Comparison of ENCODE assay signal across 8 cellular contexts in genomic region chr1:32540589-32540988, GRCh38. TPM values are rescaled to one million over a fixed set of nuclear protein-coding genes. Genes with fewer than 3 reads are reported as not detected.
DNase-seq lines count a peak whose midpoint lies in the region; ATAC-seq and TF ChIP-seq lines count a peak whose summit lies in the region.

No MANE protein-coding gene starts in this region.

- ATAC-seq in activated T-helper 17 cell treated with anti-CD3 and anti-CD28 coated beads, Interleukin-2, amount 50 U/mL, for 72 hours (replicated peaks), result no peak
- ATAC-seq in HG03460 (IDR thresholded peaks at IDR 0.05; ENCODE audit: unreplicated experiment) (no peak), foreskin keratinocyte (no peak)

- TF ChIP-seq POLR2A in spleen (IDR thresholded peaks at IDR 0.05), result no peak

- no peak overlapping the region for H3K27ac Mint-ChIP-seq in activated T-helper 17 cell treated with anti-CD3 and anti-CD28 coated beads, Interleukin-2, amount 50 U/mL, for 72 hours

- H3K4me3 ChIP-seq in BLaER1 treated with 17β-estradiol and CSF1 and Interleukin-3, amounts not matched to agents 10 nM and 100 nM, result peak overlapping the region in 5 of 10 experiments; percentile 64 to 71 (median 70); a peak in 6 of 20 replicates
- H3K4me3 ChIP-seq in mesendoderm (ENCODE audit: low read length), result peak overlapping the region; percentile 90
- peak overlapping the region in 3 of 8 donors; percentile 50 to 77 (median 56) for H3K4me3 ChIP-seq in spleen

- no peak overlapping the region for H2BK5ac ChIP-seq in mesendoderm (ENCODE audit: low read length)

- H4K8ac ChIP-seq in mesendoderm (ENCODE audit: low read depth, low read length), result no peak overlapping the region

- no CpG with 5 or more reads among the region's 2 CpGs for WGBS in mesendoderm (ENCODE audit: extremely low coverage, insufficient coverage, low lambda C conversion rate)
- 53 to 71% (median 66%) methylated on average over 2 of the region's 2 CpGs for WGBS in spleen, 5 donors

- H2BK15ac ChIP-seq in mesendoderm (replicated peaks; ENCODE audit: low read depth), result no peak overlapping the region

- TF ChIP-seq CTCF in spleen (IDR thresholded peaks at IDR 0.05 in 8 of 11, conservative IDR thresholded peaks at IDR 0.05 in 3 of 11) (no peak), foreskin keratinocyte (conservative IDR thresholded peaks at IDR 0.05) (no peak)

- no peak overlapping the region for H4K5ac ChIP-seq in mesendoderm (ENCODE audit: low read length)

- peaks cover 52% of the 10 kb centered on the region for H3K27me3 Mint-ChIP-seq in activated T-helper 17 cell treated with anti-CD3 and anti-CD28 coated beads, Interleukin-2, amount 50 U/mL, for 72 hours

- peaks cover 10% of the 10 kb centered on the region for H3K79me1 ChIP-seq in mesendoderm (ENCODE audit: low read length)

- peaks cover 3 to 29% (median 13%) of the 10 kb centered on the region in 10 experiments; a peak in 18 of 20 replicates for H3K4me1 ChIP-seq in BLaER1 treated with 17β-estradiol and CSF1 and Interleukin-3, amounts not matched to agents 10 nM and 100 nM
- H3K4me1 ChIP-seq in mesendoderm (ENCODE audit: control insufficient read depth, low read depth, low read length) (no peaks in the 10 kb centered on the region), spleen (peaks cover 5 to 25% (median 15%) of the 10 kb centered on the region in 6 donors), foreskin keratinocyte (peaks cover 6% of the 10 kb centered on the region)

- H3K4me1 Mint-ChIP-seq in activated T-helper 17 cell treated with anti-CD3 and anti-CD28 coated beads, Interleukin-2, amount 50 U/mL, for 72 hours, result peaks cover 5% of the 10 kb centered on the region

- peaks cover 11% of the 10 kb centered on the region for H3K79me2 ChIP-seq in mesendoderm (ENCODE audit: control insufficient read depth, insufficient read depth, low read length)

- no peaks in the 10 kb centered on the region for H4K20me1 ChIP-seq in BLaER1 treated with 17β-estradiol and CSF1 and Interleukin-3, amounts not matched to agents 10 nM and 100 nM

- H3K56ac ChIP-seq in mesendoderm (ENCODE audit: low read length), result peak overlapping the region; percentile 84

- no peaks in the 10 kb centered on the region for H3K36me3 ChIP-seq in BLaER1 treated with 17β-estradiol and CSF1 and Interleukin-3, amounts not matched to agents 10 nM and 100 nM
- H3K36me3 ChIP-seq in mesendoderm (ENCODE audit: control insufficient read depth, insufficient read depth, low read length) (no peaks in the 10 kb centered on the region), spleen (no peaks in the 10 kb centered on the region)

- H2AK5ac ChIP-seq in mesendoderm (ENCODE audit: low read length), result no peak overlapping the region

- POLR2A ChIA-PET in HEK293T (lab: Yijun Ruan, JAX), result interaction anchor here (0.8 to 1.9 kb wide), 5 partner anchors 15 to 110 kb away, joined by 3 to 10 read pairs (median 3); partner anchors contain the start of genes RBBP4 and ZBTB8OS

- intact Hi-C loops in spleen (cut with DNase I; ENCODE audit: low total_unique reads), result no loop called here

- H3K9ac ChIP-seq in BLaER1 treated with 17β-estradiol and CSF1 and Interleukin-3, amounts not matched to agents 10 nM and 100 nM, result no peak overlapping the region
- H3K9ac ChIP-seq in mesendoderm (ENCODE audit: low read length), result peak overlapping the region; percentile 89

- no peak overlapping the region for H2BK120ac ChIP-seq in mesendoderm (ENCODE audit: low read depth, low read length)

- DNase-seq in HEK293T (ENCODE audit: extremely low spot score) (peak; percentile 44), mesendoderm (peak; percentile 96), spleen (no peak), foreskin keratinocyte (no peak), D341Med (ENCODE audit: low spot score) (no peak)

- H3K4me3 Mint-ChIP-seq in activated T-helper 17 cell treated with anti-CD3 and anti-CD28 coated beads, Interleukin-2, amount 50 U/mL, for 72 hours, result peak overlapping the region; percentile 79

- H3K4me2 ChIP-seq in BLaER1 treated with 17β-estradiol and CSF1 and Interleukin-3, amounts not matched to agents 10 nM and 100 nM, result peak overlapping the region in 10 of 11 experiments; percentile 60 to 90 (median 84); a peak in 14 of 22 replicates
- H3K4me2 ChIP-seq in mesendoderm (ENCODE audit: low read length), result peak overlapping the region; percentile 67

- H3K4ac ChIP-seq in mesendoderm (ENCODE audit: low read depth, low read length), result no peak overlapping the region

- no peak overlapping the region for H3K23ac ChIP-seq in mesendoderm (ENCODE audit: low read length)

- no peaks in the 10 kb centered on the region for H3K9me3 Mint-ChIP-seq in activated T-helper 17 cell treated with anti-CD3 and anti-CD28 coated beads, Interleukin-2, amount 50 U/mL, for 72 hours

- H3K27ac ChIP-seq in BLaER1 treated with 17β-estradiol and CSF1 and Interleukin-3, amounts not matched to agents 10 nM and 100 nM, result no peak overlapping the region
- H3K27ac ChIP-seq in mesendoderm (ENCODE audit: low read depth, low read length) (peak overlapping the region; percentile 83), spleen (no peak overlapping the region), foreskin keratinocyte (no peak overlapping the region)

- H3K36me3 Mint-ChIP-seq in activated T-helper 17 cell treated with anti-CD3 and anti-CD28 coated beads, Interleukin-2, amount 50 U/mL, for 72 hours (ENCODE audit: low read depth), result no peaks in the 10 kb centered on the region

- peak overlapping the region; percentile 97 for H3K18ac ChIP-seq in mesendoderm (ENCODE audit: low read length)

- peaks cover 36 to 62% (median 57%) of the 10 kb centered on the region in 11 experiments for H3K27me3 ChIP-seq in BLaER1 treated with 17β-estradiol and CSF1 and Interleukin-3, amounts not matched to agents 10 nM and 100 nM
- no peaks in the 10 kb centered on the region for H3K27me3 ChIP-seq in mesendoderm (ENCODE audit: insufficient read depth, low read length, poor library complexity)
- peaks cover 0 to 74% (median 12%) of the 10 kb centered on the region in 7 donors for H3K27me3 ChIP-seq in spleen (replicated peaks in 1 of 7)
- peaks cover 4% of the 10 kb centered on the region for H3K27me3 ChIP-seq in foreskin keratinocyte

- no peaks in the 10 kb centered on the region for H3K9me3 ChIP-seq in BLaER1 treated with 17β-estradiol and CSF1 and Interleukin-3, amounts not matched to agents 10 nM and 100 nM (replicated peaks in 1 of 11)
- H3K9me3 ChIP-seq in spleen, result no peaks in the 10 kb centered on the region

- CTCF ChIA-PET in HEK293T (lab: Yijun Ruan, JAX), result interaction anchor here (0.5 kb wide), 1 partner anchor 250 kb away, joined by 3 read pairs; no protein-coding TSS in a partner anchor

TF ChIP-seq in HEK293T, 16 proteins besides CTCF, POLR2A, EP300 and RAD21:
- no peak for TF ChIP-seq FOXM1 (IDR thresholded peaks at IDR 0.05; ENCODE audit: borderline replicate concordance)
- TF ChIP-seq LEF1 (IDR thresholded peaks at IDR 0.05; ENCODE audit: borderline replicate concordance), result no peak
- no peak for TF ChIP-seq SUZ12 (IDR thresholded peaks at IDR 0.05)
- TF ChIP-seq L3MBTL2 (conservative IDR thresholded peaks at IDR 0.05), result no peak
- no peak for TF ChIP-seq ZNF384 (IDR thresholded peaks at IDR 0.05)
- TF ChIP-seq ARNT (IDR thresholded peaks at IDR 0.05), result no peak
- no peak for TF ChIP-seq ELF4 (IDR thresholded peaks at IDR 0.05)
- no peak for TF ChIP-seq FOXA1 (IDR thresholded peaks at IDR 0.05)
- TF ChIP-seq, protein P1, sequence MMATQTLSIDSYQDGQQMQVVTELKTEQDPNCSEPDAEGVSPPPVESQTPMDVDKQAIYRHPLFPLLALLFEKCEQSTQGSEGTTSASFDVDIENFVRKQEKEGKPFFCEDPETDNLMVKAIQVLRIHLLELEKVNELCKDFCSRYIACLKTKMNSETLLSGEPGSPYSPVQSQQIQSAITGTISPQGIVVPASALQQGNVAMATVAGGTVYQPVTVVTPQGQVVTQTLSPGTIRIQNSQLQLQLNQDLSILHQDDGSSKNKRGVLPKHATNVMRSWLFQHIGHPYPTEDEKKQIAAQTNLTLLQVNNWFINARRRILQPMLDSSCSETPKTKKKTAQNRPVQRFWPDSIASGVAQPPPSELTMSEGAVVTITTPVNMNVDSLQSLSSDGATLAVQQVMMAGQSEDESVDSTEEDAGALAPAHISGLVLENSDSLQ (IDR thresholded peaks at IDR 0.05), result no peak
- no peak for TF ChIP-seq HDGF (IDR thresholded peaks at IDR 0.05; ENCODE audit: borderline replicate concordance)
- no peak for TF ChIP-seq NFRKB (IDR thresholded peaks at IDR 0.05)
- TF ChIP-seq BHLHE40 (IDR thresholded peaks at IDR 0.05; ENCODE audit: borderline replicate concordance), result no peak
- TF ChIP-seq FOXK2 (IDR thresholded peaks at IDR 0.05), result no peak
- TF ChIP-seq TARDBP (IDR thresholded peaks at IDR 0.05), result no peak
- no peak for TF ChIP-seq SP1 (IDR thresholded peaks at IDR 0.05)
- no peak for TF ChIP-seq CTBP1 (IDR thresholded peaks at IDR 0.05; ENCODE audit: borderline replicate concordance)

RNA-seq across cellular contexts. Expression of gene ZBTB8A, which starts 1.4 kb away (rescaled TPM):
- under 1 TPM; 0.03 to 0.26 TPM for total RNA-seq in activated T-helper 17 cell treated with anti-CD3 and anti-CD28 coated beads, Interleukin-2, amount 50 U/mL, for 72 hours
- 7.1 TPM for polyA plus RNA-seq in mesendoderm (2013, experiment 1 of 2)
- polyA plus RNA-seq in mesendoderm (2013, experiment 2 of 2), result 7.1 TPM
- total RNA-seq in spleen, result 1 to 10 TPM; 1.8 to 4.0 (median 2.8) TPM
- under 1 TPM; 0.35 to 0.67 (median 0.62) TPM for polyA plus RNA-seq in spleen
- total RNA-seq in foreskin keratinocyte, result 5.7 and 6.9 TPM in 2 replicates
- 2.3 TPM in 2 replicates for polyA plus RNA-seq in foreskin keratinocyte

Comparison
In these comparisons a context has a peak if more than half of its experiments do, and no peak if none do; other contexts are left out.
1. DNase-seq: peak in HEK293T (single experiment) and mesendoderm (single experiment); none in spleen (single experiment), foreskin keratinocyte (0 of 2) and D341Med (single experiment).